8 cellular contexts compared by ENCODE assay signal in the genomic region with DNA sequence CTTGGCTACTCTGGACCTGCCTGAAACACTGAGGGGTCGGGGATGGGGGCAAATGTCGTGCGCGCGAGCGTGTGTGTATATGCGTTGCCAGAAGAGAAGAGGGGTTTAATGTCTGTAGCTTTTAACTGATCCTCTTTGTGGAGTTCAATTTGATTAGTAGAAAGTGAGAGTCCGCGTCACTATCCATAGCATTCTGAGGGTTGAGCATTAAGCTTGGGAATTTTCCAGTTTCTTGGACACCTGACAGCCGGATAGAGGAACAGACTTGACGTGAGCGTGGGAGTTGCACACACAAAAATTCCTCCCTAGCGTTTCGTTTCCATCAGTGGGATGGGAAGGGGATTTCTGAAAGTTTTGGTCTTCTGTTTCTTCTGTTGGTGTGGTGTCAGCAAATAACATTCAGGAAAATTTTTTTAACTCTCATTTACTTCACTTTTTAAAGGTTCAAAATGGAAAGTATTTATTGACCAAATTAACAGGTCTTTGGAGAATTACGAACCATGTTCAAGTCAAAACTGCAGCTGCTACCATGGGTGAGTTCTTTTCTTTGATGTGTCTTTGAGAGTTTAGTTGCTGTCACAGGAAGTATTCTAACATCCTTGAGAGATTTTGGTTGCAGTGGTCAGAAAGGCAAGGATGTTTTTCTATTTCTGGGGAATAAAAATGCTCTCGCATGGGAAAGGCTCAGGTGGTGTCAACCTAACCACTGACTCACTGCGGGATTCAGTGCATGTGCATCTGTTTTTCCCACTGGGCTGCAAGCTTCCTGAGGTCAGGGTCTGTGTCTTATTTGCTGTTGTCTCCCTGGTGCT. TPM values are rescaled to one million over a fixed set of nuclear protein-coding genes. Genes with fewer than 3 reads are reported as not detected.
DNase-seq lines count a peak whose midpoint lies in the region; ATAC-seq and TF ChIP-seq lines count a peak whose summit lies in the region.

No MANE protein-coding gene starts in this region.

- no peaks in the 10 kb centered on the region for H3K27me3 Mint-ChIP-seq in CD4-positive, alpha-beta T cell

- H3K4me1 Mint-ChIP-seq in CD4-positive, alpha-beta T cell (ENCODE audit: low read depth), result peaks cover 29% of the 10 kb centered on the region

- H2AFZ ChIP-seq in KMS-11 (ENCODE audit: low read depth), result peak overlapping the region; percentile 99

- H3K4me1 ChIP-seq in KMS-11 (ENCODE audit: low read depth, poor library complexity, severe bottlenecking) (peaks cover 30% of the 10 kb centered on the region), iPS-18a (ENCODE audit: control insufficient read depth, low read depth, low read length) (peaks cover 15% of the 10 kb centered on the region), skeletal muscle satellite cell (ENCODE audit: control insufficient read depth, insufficient read depth, low read length) (peaks cover 11% of the 10 kb centered on the region)

- H4K20me1 ChIP-seq in KMS-11 (ENCODE audit: insufficient read depth), result no peaks in the 10 kb centered on the region

- POLR2A ChIA-PET in CD4-positive, alpha-beta T cell (lab: Charles Lee), result interaction anchor here (1.5 to 2.5 kb wide), 4 partner anchors 28 to 626 kb away, joined by 3 to 47 read pairs (median 8); a partner anchor contains a TSS

- TF ChIP-seq CTCF in CD4-positive, alpha-beta T cell (IDR thresholded peaks at IDR 0.05), result no peak
- TF ChIP-seq CTCF in KMS-11 (conservative IDR thresholded peaks at IDR 0.05; ENCODE audit: low read depth, low read length), result no peak

- peak; percentile 20 for ATAC-seq in CD4-positive, alpha-beta T cell (ENCODE audit: poor library complexity)
- peak; percentile 59 for ATAC-seq in GM19438 (IDR thresholded peaks at IDR 0.05; ENCODE audit: low read depth, unreplicated experiment)
- ATAC-seq in GM21825 (IDR thresholded peaks at IDR 0.05; ENCODE audit: unreplicated experiment), result no peak
- no peak for ATAC-seq in GM21529 (IDR thresholded peaks at IDR 0.05; ENCODE audit: unreplicated experiment)

- H3K36me3 Mint-ChIP-seq in CD4-positive, alpha-beta T cell (ENCODE audit: low read depth), result peaks cover 37% of the 10 kb centered on the region

- CTCF ChIA-PET in CD4-positive, alpha-beta T cell (lab: Charles Lee), result interaction anchor here (1.0 to 1.7 kb wide), 3 partner anchors 25 to 29 kb away, joined by 3 to 4 read pairs (median 3); a partner anchor contains a TSS

- intact Hi-C loops in CD4-positive, alpha-beta T cell (cut with DNase I, micrococcal nuclease), result loop anchor here (1.0 to 10.0 kb wide), 9 partner anchors 29 to 1275 kb away; a partner anchor contains a TSS

- no peak for DNase-seq in CD4-positive, alpha-beta T cell
- DNase-seq in activated naive CD8-positive, alpha-beta T cell treated with anti-CD3 and anti-CD28 coated beads, Interleukin-2, amount 50 U/mL, for 16 hours (ENCODE audit: low read depth, low spot score), result peak; percentile 11

- H3K36me3 ChIP-seq in KMS-11 (ENCODE audit: insufficient read depth) (no peaks in the 10 kb centered on the region), iPS-18a (ENCODE audit: control insufficient read depth, low read depth, low read length) (peaks cover 12% of the 10 kb centered on the region), skeletal muscle satellite cell (ENCODE audit: insufficient read depth, low read length) (no peaks in the 10 kb centered on the region)

- H3K4me3 ChIP-seq in KMS-11 (IDR thresholded peaks at IDR 0.05; ENCODE audit: insufficient read depth, low read depth, low read length) (peak overlapping the region; percentile 95), iPS-18a (ENCODE audit: low read length) (peak overlapping the region; percentile 95), skeletal muscle satellite cell (ENCODE audit: low read length) (peak overlapping the region; percentile 89)

- H3K4me2 ChIP-seq in KMS-11 (peak overlapping the region; percentile 87), skeletal muscle satellite cell (ENCODE audit: low read length) (peak overlapping the region; percentile 83)

- peak overlapping the region; percentile 81 for H3K27ac ChIP-seq in CD4-positive, alpha-beta T cell (ENCODE audit: low read depth, low read length)
- H3K27ac ChIP-seq in KMS-11 (peak overlapping the region; percentile 75), iPS-18a (ENCODE audit: low read length) (no peak overlapping the region)

- peak overlapping the region; percentile 90 for H3K27ac Mint-ChIP-seq in CD4-positive, alpha-beta T cell

- no peaks in the 10 kb centered on the region for H3K27me3 ChIP-seq in CD4-positive, alpha-beta T cell (ENCODE audit: control insufficient read depth, insufficient read depth, low read length)
- no peaks in the 10 kb centered on the region for H3K27me3 ChIP-seq in KMS-11 (ENCODE audit: insufficient read depth, low read depth)
- no peaks in the 10 kb centered on the region for H3K27me3 ChIP-seq in iPS-18a (ENCODE audit: control insufficient read depth, insufficient read depth, low read length)
- H3K27me3 ChIP-seq in skeletal muscle satellite cell (ENCODE audit: control insufficient read depth, insufficient read depth, low read length), result no peaks in the 10 kb centered on the region

- H3K9ac ChIP-seq in KMS-11 (peak overlapping the region; percentile 98), iPS-18a (ENCODE audit: low read length) (peak overlapping the region; percentile 85), skeletal muscle satellite cell (ENCODE audit: low read depth, low read length) (peak overlapping the region; percentile 83)

- peak overlapping the region; percentile 98 for H3K4me3 Mint-ChIP-seq in CD4-positive, alpha-beta T cell

- no peaks in the 10 kb centered on the region for H3K9me3 Mint-ChIP-seq in CD4-positive, alpha-beta T cell

- H3K9me3 ChIP-seq in CD4-positive, alpha-beta T cell (ENCODE audit: control insufficient read depth, low read length), result no peaks in the 10 kb centered on the region
- H3K9me3 ChIP-seq in iPS-18a (ENCODE audit: control insufficient read depth, low read depth, low read length), result no peaks in the 10 kb centered on the region
- H3K9me3 ChIP-seq in skeletal muscle satellite cell (replicated peaks; ENCODE audit: low read length), result no peaks in the 10 kb centered on the region

- no peaks in the 10 kb centered on the region for H3K79me2 ChIP-seq in KMS-11 (ENCODE audit: insufficient read depth, low read depth)

RNA-seq across cellular contexts. Expression of a gene that starts 0.8 kb away (rescaled TPM):
- 10 to 100 TPM; 14.3 to 14.4 TPM for total RNA-seq in CD4-positive, alpha-beta T cell
- 15.5 and 19.9 TPM in 2 replicates for total RNA-seq in skeletal muscle satellite cell (2012; rRNA removed)

RNA-seq across cellular contexts. Expression of a gene that starts 6.2 kb away (rescaled TPM):
- 10 to 100 TPM; 54.1 to 58.0 TPM for total RNA-seq in CD4-positive, alpha-beta T cell
- total RNA-seq in skeletal muscle satellite cell (2012; rRNA removed), result 54.8 and 60.8 TPM in 2 replicates

RNA-seq across cellular contexts. Expression of a gene that starts 28.8 kb away (rescaled TPM):
- 10 to 100 TPM; 14.4 to 18.3 TPM for total RNA-seq in CD4-positive, alpha-beta T cell
- 63.1 and 67.2 TPM in 2 replicates for total RNA-seq in skeletal muscle satellite cell (2012; rRNA removed)

Comparison
In these comparisons a context has a peak if more than half of its experiments do, and no peak if none do; other contexts are left out.
1. ATAC-seq: peak in CD4-positive, alpha-beta T cell (single experiment) and GM19438 (single experiment); none in GM21825 (single experiment) and GM21529 (single experiment).
2. Peak in every context shown above with its lines, with median percentiles within 50 percentile points of each other: H3K4me3 ChIP-seq and H3K9ac ChIP-seq.